In the genomic region with DNA sequence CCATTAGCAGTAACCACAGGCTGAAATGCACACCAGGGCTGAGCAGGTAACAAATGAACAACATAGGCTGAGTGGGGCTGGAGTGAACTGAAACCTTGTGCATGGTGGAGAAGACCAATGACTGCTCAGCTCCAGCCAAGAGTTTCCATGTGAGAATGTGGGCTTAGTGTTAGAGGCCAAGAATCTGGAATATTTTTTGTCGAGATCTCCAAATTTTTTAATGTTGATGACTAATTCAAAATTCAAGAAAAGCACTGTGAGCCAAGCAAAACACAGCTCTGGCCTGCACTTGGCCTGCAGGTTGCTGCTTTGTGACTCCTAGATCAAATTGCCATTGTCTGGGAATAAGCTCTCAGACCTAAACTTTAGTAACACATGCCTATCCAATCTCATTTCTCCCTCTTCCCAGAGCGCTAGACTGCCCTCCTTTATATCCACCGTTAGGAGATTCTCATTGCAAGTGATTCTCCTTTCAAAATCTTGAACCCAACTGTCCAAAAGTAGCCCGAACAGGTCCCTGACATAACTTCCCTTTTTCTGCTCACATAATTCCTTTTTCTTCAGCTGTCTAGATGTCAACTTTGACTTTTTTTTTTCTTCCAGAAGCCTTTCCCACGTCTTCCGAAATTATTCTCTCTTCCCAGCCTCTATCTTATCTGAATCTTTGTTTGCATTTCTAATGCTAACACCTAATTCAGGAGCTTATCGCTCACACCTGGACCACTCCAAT, we compare ENCODE assay signal across 9 cellular contexts. TPM values are rescaled to one million over a fixed set of nuclear protein-coding genes. Genes with fewer than 3 reads are reported as not detected.
A peak's percentile ranks its signal among the peaks of the same experiment; 100 is the strongest.
DNase-seq lines count a peak whose midpoint lies in the region; ATAC-seq and TF ChIP-seq lines count a peak whose summit lies in the region.
"Had no signal": no experiment of that assay in that cellular context is flagged by ENCODE, and none has a peak within 500 bp of the region (broad histone marks: within the 10 kb centered on the region; RNA-seq: fewer than 3 reads in every experiment).

No MANE protein-coding gene starts in this region.

- H3K27me3 ChIP-seq in gastrocnemius medialis (no peaks in the 10 kb centered on the region), trophoblast cell (ENCODE audit: insufficient read depth, low read length) (no peaks in the 10 kb centered on the region)

- no peak overlapping the region for H3K4me2 ChIP-seq in trophoblast cell (ENCODE audit: low read length)

- in situ Hi-C loops in gastrocnemius medialis (cut with MboI; ENCODE audit: low sequenced_read_pairs in 4 of 4), result loop anchor here in 2 of 4 donors (25.0 kb wide), 2 partner anchors 455 to 1855 kb away; partner anchors contain the start of genes SHF (in 2 of the 2), ELL3 (in 1 of the 2) and SERF2 (in 1 of the 2)

- H4K8ac ChIP-seq in trophoblast cell (ENCODE audit: low read depth, low read length), result no peak overlapping the region

- DNase-seq in Daoy (ENCODE audit: low read depth) (peak; percentile 58), RPMI7951 (ENCODE audit: low read depth) (peak; percentile 71), fibroblast of pulmonary artery (ENCODE audit: low read depth) (peak; percentile 93), gastrocnemius medialis (peak; percentile 14 to 46), trophoblast cell (no peak), D341Med (ENCODE audit: low spot score) (no peak)
- no peak for DNase-seq in activated T-cell treated with anti-CD3 and anti-CD28 coated beads, Interleukin-2, amount 50 U/mL, for 1 hour
- DNase-seq: caudate nucleus had no signal

- no peak overlapping the region for H4K91ac ChIP-seq in trophoblast cell (ENCODE audit: low read depth, low read length)

- no peak overlapping the region for H2BK120ac ChIP-seq in trophoblast cell (ENCODE audit: insufficient read depth, low read length, poor library complexity)

- no peaks in the 10 kb centered on the region for H3K9me3 ChIP-seq in gastrocnemius medialis
- no peaks in the 10 kb centered on the region for H3K9me3 ChIP-seq in trophoblast cell (ENCODE audit: insufficient read depth, low read depth, low read length)

- no peaks in the 10 kb centered on the region for H3K79me2 ChIP-seq in trophoblast cell (ENCODE audit: control insufficient read depth, insufficient read depth, low read length, poor library complexity)

- WGBS in trophoblast cell (ENCODE audit: extremely low coverage, insufficient coverage, insufficient read length), result no CpG with 5 or more reads among the region's 7 CpGs

- H3K4me3 ChIP-seq in fibroblast of pulmonary artery (replicated peaks; ENCODE audit: low read depth, low read length), result no peak overlapping the region
- H3K4me3 ChIP-seq in gastrocnemius medialis, result peak overlapping the region in 2 of 4 donors; percentile 2 to 5
- no peak overlapping the region for H3K4me3 ChIP-seq in trophoblast cell (ENCODE audit: low read depth, low read length)

- H2BK5ac ChIP-seq in trophoblast cell (ENCODE audit: low read depth, low read length, poor library complexity), result no peak overlapping the region

- H4K12ac ChIP-seq in trophoblast cell (ENCODE audit: low read depth, low read length), result no peak overlapping the region

- H2BK12ac ChIP-seq in trophoblast cell (ENCODE audit: low read length), result no peak overlapping the region

- H3K18ac ChIP-seq in trophoblast cell (ENCODE audit: low read length), result no peak overlapping the region

- H3K14ac ChIP-seq in trophoblast cell (ENCODE audit: low read length), result no peak overlapping the region

- peaks cover 78 to 91% of the 10 kb centered on the region in 2 donors for H3K4me1 ChIP-seq in gastrocnemius medialis
- H3K4me1 ChIP-seq in trophoblast cell (ENCODE audit: control insufficient read depth in 1 of 2, insufficient read depth in 2 of 2, low read length in 2 of 2), result peaks cover 0 to 1% of the 10 kb centered on the region in 2 experiments

- no peak overlapping the region for H2AFZ ChIP-seq in trophoblast cell (ENCODE audit: insufficient read depth, low read length, poor library complexity)

- H3K27ac ChIP-seq in gastrocnemius medialis, result peak overlapping the region; percentile 98 to 99 (median 98)
- H3K27ac ChIP-seq in trophoblast cell (ENCODE audit: low read depth, low read length), result no peak overlapping the region

- H2AK5ac ChIP-seq in trophoblast cell (ENCODE audit: low read length), result no peak overlapping the region

- no peak overlapping the region for H3K4ac ChIP-seq in trophoblast cell (ENCODE audit: low read depth, low read length)

- no peak overlapping the region for H3K9ac ChIP-seq in trophoblast cell (ENCODE audit: low read length)

- H3K36me3 ChIP-seq in gastrocnemius medialis, result no peaks in the 10 kb centered on the region
- no peaks in the 10 kb centered on the region for H3K36me3 ChIP-seq in trophoblast cell (ENCODE audit: control insufficient read depth in 1 of 2, insufficient read depth in 2 of 2, low read length in 2 of 2)

- peak in 1 of 2 donors; percentile 34 for ATAC-seq in gastrocnemius medialis
- ATAC-seq in HG03520 (IDR thresholded peaks at IDR 0.05; ENCODE audit: unreplicated experiment), result no peak

- TF ChIP-seq POLR2A in gastrocnemius medialis (IDR thresholded peaks at IDR 0.05), result no peak

- H3K23ac ChIP-seq in trophoblast cell (ENCODE audit: low read length), result no peak overlapping the region

- H3K79me1 ChIP-seq in trophoblast cell (ENCODE audit: low read length), result no peaks in the 10 kb centered on the region

- intact Hi-C loops in gastrocnemius medialis (cut with DNase I; ENCODE audit: low total_unique reads), result loop anchor here (10.0 kb wide), 1 partner anchor 1108 kb away; the partner anchor contains the start of gene EIF3J

- no peak for TF ChIP-seq CTCF in fibroblast of pulmonary artery (IDR thresholded peaks at IDR 0.05; ENCODE audit: low read length, missing control alignments)
- no peak for TF ChIP-seq CTCF in gastrocnemius medialis (IDR thresholded peaks at IDR 0.05 in 4 of 5, conservative IDR thresholded peaks at IDR 0.05 in 1 of 5)

RNA-seq across cellular contexts. Expression of gene SQOR, which starts 7.5 kb away (rescaled TPM):
- 35.1 and 46.1 TPM in 2 replicates for total RNA-seq in Daoy (2014; rRNA removed; shearing (Covaris generic))
- 40.9 and 48.4 TPM in 2 replicates for total RNA-seq in RPMI7951 (2014; rRNA removed; shearing (Covaris generic))
- 100 to 1,000 TPM; 140 to 194 (median 164) TPM for total RNA-seq in gastrocnemius medialis
- polyA plus RNA-seq in trophoblast cell (2013), result 0.29 and 0.30 TPM in 2 replicates

RNA-seq across cellular contexts. Expression of gene BLOC1S6, which starts 55.2 kb away (rescaled TPM):
- total RNA-seq in Daoy (2014; rRNA removed; shearing (Covaris generic)), result 67.6 and 73.1 TPM in 2 replicates
- total RNA-seq in RPMI7951 (2014; rRNA removed; shearing (Covaris generic)), result 84.9 and 93.5 TPM in 2 replicates
- 10 to 100 TPM; 32.9 to 38.2 (median 36.6) TPM for total RNA-seq in gastrocnemius medialis
- 17.4 and 17.8 TPM in 2 replicates for polyA plus RNA-seq in trophoblast cell (2013)

Comparison
In these comparisons a context has a peak if more than half of its experiments do, and no peak if none do; other contexts are left out.
1. DNase-seq: peak in Daoy (single experiment), RPMI7951 (single experiment), fibroblast of pulmonary artery (single experiment) and gastrocnemius medialis (2 of 2); none in trophoblast cell (0 of 2), D341Med (single experiment) and activated T-cell treated with anti-CD3 and anti-CD28 coated beads, Interleukin-2, amount 50 U/mL, for 1 hour (single experiment).